Comparison of ENCODE assay signal across 9 cellular contexts in genomic region chr1:184052750-184053149, GRCh38. TPM values are rescaled to one million over a fixed set of nuclear protein-coding genes. Genes with fewer than 3 reads are reported as not detected.
A peak's percentile ranks its signal among the peaks of the same experiment; 100 is the strongest.
DNase-seq lines count a peak whose midpoint lies in the region; ATAC-seq and TF ChIP-seq lines count a peak whose summit lies in the region.
"Had no signal": no experiment of that assay in that cellular context is flagged by ENCODE, and none has a peak within 500 bp of the region (broad histone marks: within the 10 kb centered on the region; RNA-seq: fewer than 3 reads in every experiment).

No MANE protein-coding gene starts in this region.

- no peak overlapping the region for H3K27ac Mint-ChIP-seq in T-helper 1 cell treated with Interleukin-12 subunit alpha and Interleukin-12 subunit beta and Interleukin-4 antibody, amounts not matched to agents 30 μg/mL and 1 μg/mL, for 36 hours

- DNase-seq in T-helper 1 cell (no peak), SK-N-MC (ENCODE audit: low read depth, low spot score) (no peak), fibroblast of villous mesenchyme (ENCODE audit: low read depth) (no peak), smooth muscle cell (lab: John Stamatoyannopoulos, UW; ENCODE audit: unreplicated experiment) (no peak), ecto neural progenitor cell (ENCODE audit: low spot score) (no peak), HUDEP-2 (lab: John Stamatoyannopoulos, UW; ENCODE audit: unreplicated experiment in 76 of 76) (no peak)
- DNase-seq: T-helper 9 cell had no signal

- peaks cover 11% of the 10 kb centered on the region for H3F3A ChIP-seq in smooth muscle cell (ENCODE audit: low read depth)

- H3K27me3 ChIP-seq in smooth muscle cell (ENCODE audit: low read depth), result no peaks in the 10 kb centered on the region

- peaks cover 20% of the 10 kb centered on the region for H3K36me3 Mint-ChIP-seq in T-helper 1 cell treated with Interleukin-12 subunit alpha and Interleukin-12 subunit beta and Interleukin-4 antibody, amounts not matched to agents 30 μg/mL and 1 μg/mL, for 36 hours (ENCODE audit: low read depth)

- H3K36me3 ChIP-seq in SK-N-MC (ENCODE audit: insufficient read depth, low read length), result peaks cover 42% of the 10 kb centered on the region
- H3K36me3 ChIP-seq in smooth muscle cell (ENCODE audit: low read depth), result no peaks in the 10 kb centered on the region

- no peaks in the 10 kb centered on the region for H3K9me3 Mint-ChIP-seq in T-helper 1 cell treated with Interleukin-12 subunit alpha and Interleukin-12 subunit beta and Interleukin-4 antibody, amounts not matched to agents 30 μg/mL and 1 μg/mL, for 36 hours

- H3K9me3 ChIP-seq in SK-N-MC (ENCODE audit: low read depth, low read length), result peaks cover 3% of the 10 kb centered on the region
- no peaks in the 10 kb centered on the region for H3K9me3 ChIP-seq in smooth muscle cell (replicated peaks; ENCODE audit: low read depth)

- H3K4me2 ChIP-seq in smooth muscle cell, result peak overlapping the region; percentile 87

- no peak for ATAC-seq in HG03159 (IDR thresholded peaks at IDR 0.05; ENCODE audit: unreplicated experiment)

- peaks cover 37% of the 10 kb centered on the region for H3K4me1 Mint-ChIP-seq in T-helper 1 cell treated with Interleukin-12 subunit alpha and Interleukin-12 subunit beta and Interleukin-4 antibody, amounts not matched to agents 30 μg/mL and 1 μg/mL, for 36 hours (ENCODE audit: low read depth)

- peaks cover 31% of the 10 kb centered on the region for H3K4me1 ChIP-seq in smooth muscle cell (ENCODE audit: low read depth)

- H3K27ac ChIP-seq in SK-N-MC (no peak overlapping the region), smooth muscle cell (ENCODE audit: low read depth) (no peak overlapping the region)

- TF ChIP-seq CTCF in fibroblast of villous mesenchyme (IDR thresholded peaks at IDR 0.05; ENCODE audit: insufficient read depth, low read depth, low read length) (no peak), smooth muscle cell (IDR thresholded peaks at IDR 0.05; ENCODE audit: borderline replicate concordance, insufficient read depth, poor library complexity, severe bottlenecking) (no peak)

- WGBS in smooth muscle cell (ENCODE audit: low lambda C conversion rate), result 73% methylated on average over 3 of the region's 3 CpGs

- H3K27me3 Mint-ChIP-seq in T-helper 1 cell treated with Interleukin-12 subunit alpha and Interleukin-12 subunit beta and Interleukin-4 antibody, amounts not matched to agents 30 μg/mL and 1 μg/mL, for 36 hours (ENCODE audit: low read depth), result peaks cover 21% of the 10 kb centered on the region

- no peaks in the 10 kb centered on the region for H4K20me1 ChIP-seq in smooth muscle cell (ENCODE audit: low read depth)

- H3K79me2 ChIP-seq in smooth muscle cell (ENCODE audit: low read depth), result peaks cover 35% of the 10 kb centered on the region

- peak overlapping the region; percentile 95 for H3K4me3 ChIP-seq in SK-N-MC
- peak overlapping the region; percentile 85 for H3K4me3 ChIP-seq in fibroblast of villous mesenchyme (ENCODE audit: low read depth, low read length)
- peak overlapping the region; percentile 79 for H3K4me3 ChIP-seq in smooth muscle cell

- H3K9ac ChIP-seq in SK-N-MC (ENCODE audit: insufficient read length) (peak overlapping the region; percentile 99), smooth muscle cell (ENCODE audit: low read depth) (peak overlapping the region; percentile 82)

- H3K4me3 Mint-ChIP-seq in T-helper 1 cell treated with Interleukin-12 subunit alpha and Interleukin-12 subunit beta and Interleukin-4 antibody, amounts not matched to agents 30 μg/mL and 1 μg/mL, for 36 hours, result peak overlapping the region; percentile 97

- no peak overlapping the region for H2AFZ ChIP-seq in smooth muscle cell (ENCODE audit: low read depth)

RNA-seq across cellular contexts. Expression of gene TSEN15, which starts 1.2 kb away (rescaled TPM):
- total RNA-seq in fibroblast of villous mesenchyme (53.5 and 58.0 TPM in 2 replicates), smooth muscle cell (56.7 and 82.0 TPM in 2 replicates)
- polyA plus RNA-seq in smooth muscle cell, result 34.7 and 35.6 TPM in 2 replicates

RNA-seq across cellular contexts. Expression of gene COLGALT2, which starts 15.2 kb away (rescaled TPM):
- total RNA-seq in fibroblast of villous mesenchyme, result 0.64 and 0.86 TPM in 2 replicates
- 0.22 and 0.31 TPM in 2 replicates for total RNA-seq in smooth muscle cell
- 0.61 and 0.73 TPM in 2 replicates for polyA plus RNA-seq in smooth muscle cell
